In the genomic region with DNA sequence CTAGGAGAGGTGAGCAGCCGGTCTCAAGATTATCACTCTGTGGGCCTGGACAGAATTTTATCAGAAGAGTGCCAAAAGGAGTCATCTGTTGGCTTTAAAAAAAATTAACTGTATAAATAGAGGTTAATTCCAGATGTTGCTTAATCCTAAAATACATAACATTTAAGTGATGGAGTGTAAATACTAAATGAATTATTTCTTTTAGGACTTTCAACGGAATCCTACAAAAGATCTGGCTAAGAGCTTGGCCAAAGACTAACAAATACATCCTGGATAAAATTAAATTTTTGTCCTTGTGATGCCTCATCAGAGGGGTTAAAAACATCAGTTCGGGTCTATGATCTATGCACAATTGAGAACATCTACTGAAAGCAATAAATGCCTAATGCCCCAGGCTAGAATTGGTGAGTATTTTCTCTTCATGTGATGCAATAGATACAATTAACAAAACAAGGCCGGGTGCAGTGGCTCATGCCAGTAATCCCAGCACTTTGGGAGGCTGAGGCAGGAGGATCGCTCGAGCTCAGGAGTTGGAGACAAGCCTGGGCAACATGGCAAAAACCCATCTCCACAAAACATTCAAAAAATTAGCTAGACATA, we compare ENCODE assay signal across 19 cellular contexts. TPM values are rescaled to one million over a fixed set of nuclear protein-coding genes. Genes with fewer than 3 reads are reported as not detected.
DNase-seq lines count a peak whose midpoint lies in the region; TF ChIP-seq lines count a peak whose summit lies in the region.
"Had no signal": no experiment of that assay in that cellular context is flagged by ENCODE, and none has a peak within 500 bp of the region (broad histone marks: within the 10 kb centered on the region; RNA-seq: fewer than 3 reads in every experiment).

No MANE protein-coding gene starts in this region.

- peaks cover 7% of the 10 kb centered on the region for H3K4me1 Mint-ChIP-seq in Caco-2 (ENCODE audit: low read depth, unreplicated experiment)
- peaks cover 12% of the 10 kb centered on the region for H3K4me1 Mint-ChIP-seq in endodermal cell
- H3K4me1 Mint-ChIP-seq in nephron, result peaks cover 22% of the 10 kb centered on the region

- CTCF ChIA-PET in Caco-2 (lab: Charles Lee), result no interaction called here
- CTCF ChIA-PET in GM10248 (lab: Yijun Ruan, JAX), result no interaction called here

- H3K9me3 Mint-ChIP-seq in Caco-2 (ENCODE audit: unreplicated experiment) (no peaks in the 10 kb centered on the region), endodermal cell (no peaks in the 10 kb centered on the region), nephron (no peaks in the 10 kb centered on the region)
- H3K9me3 Mint-ChIP-seq: activated naive CD4-positive, alpha-beta T cell treated with anti-CD3 and anti-CD28 coated beads, Interleukin-2, amount 10 ng/mL, durations not matched to agents 7 days and 5 days; activated T-cell treated with anti-CD3 and anti-CD28 coated beads, Interleukin-2, amount 50 U/mL, for 72 hours had no signal

- H3K4me3 ChIP-seq in Caco-2 (ENCODE audit: low read depth, low read length), result no peak overlapping the region
- no peak overlapping the region for H3K4me3 ChIP-seq in HFF-Myc (replicated peaks; ENCODE audit: low read depth, low read length)
- H3K4me3 ChIP-seq in endodermal cell (ENCODE audit: low read length), result no peak overlapping the region
- H3K4me3 ChIP-seq: cardiac muscle cell, ovary, right lobe of liver had no signal

- 0 out of 2 replicates have a peak, but pooled peaks cover 7% of the 10 kb centered on the region for H3K4me1 ChIP-seq in Caco-2
- H3K4me1 ChIP-seq in endodermal cell (ENCODE audit: control insufficient read depth, insufficient read depth, low read length), result no peaks in the 10 kb centered on the region
- H3K4me1 ChIP-seq: right lobe of liver had no signal

- H3K27ac Mint-ChIP-seq in Caco-2 (ENCODE audit: unreplicated experiment), result peak overlapping the region; percentile 55
- peak overlapping the region; percentile 61 for H3K27ac Mint-ChIP-seq in endodermal cell
- peak overlapping the region in 2 of 3 experiments; percentile 60 to 80 for H3K27ac Mint-ChIP-seq in nephron
- H3K27ac Mint-ChIP-seq: activated CD4-positive, alpha-beta T cell treated with anti-CD3 and anti-CD28 coated beads for 36 hours; activated naive CD4-positive, alpha-beta T cell treated with anti-CD3 and anti-CD28 coated beads, Interleukin-2, amount 10 ng/mL, durations not matched to agents 7 days and 5 days; activated T-cell treated with anti-CD3 and anti-CD28 coated beads, Interleukin-2, amount 50 U/mL, for 72 hours had no signal

- no peak for TF ChIP-seq CTCF in Caco-2 (IDR thresholded peaks at IDR 0.05; ENCODE audit: insufficient read depth in 1 of 2, low read depth in 1 of 2, low read length in 1 of 2, severe bottlenecking in 1 of 2, unreplicated experiment in 1 of 2)
- no peak for TF ChIP-seq CTCF in HFF-Myc (IDR thresholded peaks at IDR 0.05; ENCODE audit: low read depth, low read length, missing control alignments)
- no peak for TF ChIP-seq CTCF in endodermal cell (conservative IDR thresholded peaks at IDR 0.05)
- TF ChIP-seq CTCF in nephron (IDR thresholded peaks at IDR 0.05; ENCODE audit: unreplicated experiment in 3 of 3), result no peak
- TF ChIP-seq CTCF in GM10248 (IDR thresholded peaks at IDR 0.05; ENCODE audit: control extremely low read depth, extremely low read depth, low read depth, missing control alignments), result no peak

- no peak overlapping the region for H3K9ac ChIP-seq in endodermal cell (ENCODE audit: extremely low read depth, low read length, poor library complexity, severe bottlenecking)

- 95 to 96% methylated on average over 6 of the region's 6 CpGs for WGBS in endodermal cell (ENCODE audit: insufficient coverage in 1 of 2, insufficient read length in 1 of 2), 2 experiments

- no peak overlapping the region for H3K27ac ChIP-seq in endodermal cell (ENCODE audit: low read depth, low read length)
- H3K27ac ChIP-seq: cardiac muscle cell, ovary, right lobe of liver had no signal

- H3K36me3 ChIP-seq in Caco-2 (ENCODE audit: control insufficient read depth, insufficient read depth, low read length), result no peaks in the 10 kb centered on the region
- H3K36me3 ChIP-seq in endodermal cell (ENCODE audit: control insufficient read depth, insufficient read depth, low read length), result no peaks in the 10 kb centered on the region
- H3K36me3 ChIP-seq: cardiac muscle cell, ovary, right lobe of liver had no signal

- H3K27me3 Mint-ChIP-seq in Caco-2 (ENCODE audit: insufficient read depth, unreplicated experiment) (no peaks in the 10 kb centered on the region), endodermal cell (ENCODE audit: insufficient read depth) (no peaks in the 10 kb centered on the region), nephron (ENCODE audit: low read depth) (peaks cover 5% of the 10 kb centered on the region)
- H3K27me3 Mint-ChIP-seq: activated CD4-positive, alpha-beta T cell treated with anti-CD3 and anti-CD28 coated beads for 36 hours; activated naive CD4-positive, alpha-beta T cell treated with anti-CD3 and anti-CD28 coated beads, Interleukin-2, amount 10 ng/mL, durations not matched to agents 7 days and 5 days had no signal

- H3K36me3 Mint-ChIP-seq in Caco-2 (ENCODE audit: insufficient read depth, unreplicated experiment) (no peaks in the 10 kb centered on the region), endodermal cell (ENCODE audit: low read depth) (no peaks in the 10 kb centered on the region), nephron (ENCODE audit: low read depth) (no peaks in the 10 kb centered on the region)
- H3K36me3 Mint-ChIP-seq: activated naive CD4-positive, alpha-beta T cell treated with anti-CD3 and anti-CD28 coated beads, Interleukin-2, amount 10 ng/mL, durations not matched to agents 7 days and 5 days; CD4-positive, CD25-positive, alpha-beta regulatory T cell had no signal

- BruUV-seq in Caco-2 (replicated peaks; lab: Mats Ljungman, UMichigan), result no TSS peak

- H3K27me3 ChIP-seq in Caco-2 (replicated peaks; ENCODE audit: control insufficient read depth, insufficient read depth, low read length), result no peaks in the 10 kb centered on the region; the same call in 1 of the 2 replicates
- no peaks in the 10 kb centered on the region for H3K27me3 ChIP-seq in endodermal cell (ENCODE audit: control insufficient read depth, insufficient read depth, low read length, poor library complexity, severe bottlenecking)
- H3K27me3 ChIP-seq: cardiac muscle cell, ovary, right lobe of liver had no signal

- POLR2A ChIA-PET in Caco-2 (lab: Charles Lee) (no interaction called here), GM10248 (lab: Yijun Ruan, JAX) (no interaction called here)

- no peaks in the 10 kb centered on the region for H3K9me3 ChIP-seq in Caco-2
- no peaks in the 10 kb centered on the region for H3K9me3 ChIP-seq in endodermal cell (ENCODE audit: control insufficient read depth, low read length)
- H3K9me3 ChIP-seq: ovary, right lobe of liver had no signal

- DNase-seq in Caco-2, result no peak
- peak; percentile 25 for DNase-seq in HFF-Myc (ENCODE audit: extremely low read depth, low read depth)
- DNase-seq in endodermal cell, result no peak
- DNase-seq in NCI-H524 treated with DMSO at 0.1 percent for 48 hours (lab: John Stamatoyannopoulos, UW), result no peak
- no peak for DNase-seq in NCI-H1436 treated with DMSO at 0.1 percent for 48 hours (lab: John Stamatoyannopoulos, UW)
- DNase-seq in GM10248 (ENCODE audit: extremely low spot score), result no peak
- DNase-seq in superior temporal gyrus (ENCODE audit: extremely low spot score), result no peak
- DNase-seq: activated CD4-positive, alpha-beta T cell treated with anti-CD3 and anti-CD28 coated beads for 36 hours; activated naive CD4-positive, alpha-beta T cell treated with anti-CD3 and anti-CD28 coated beads, Interleukin-2, amount 10 ng/mL, durations not matched to agents 7 days and 5 days; activated T-cell treated with anti-CD3 and anti-CD28 coated beads, Interleukin-2, amount 50 U/mL, for 72 hours; CD4-positive, CD25-positive, alpha-beta regulatory T cell; GDM1; hypothalamus; NCI-H1092 treated with DMSO at 0.1 percent for 48 hours; NCI-H2029 treated with DMSO at 0.1 percent for 48 hours; ovary; right lobe of liver had no signal

- intact Hi-C loops in Caco-2 (cut with micrococcal nuclease; ENCODE audit: unreplicated experiment), result loop anchor here (2.0 kb wide), 1 partner anchor 202 kb away; no protein-coding TSS in a partner anchor

- H3K4me3 Mint-ChIP-seq in Caco-2 (ENCODE audit: unreplicated experiment) (no peak overlapping the region), endodermal cell (no peak overlapping the region), nephron (no peak overlapping the region)
- H3K4me3 Mint-ChIP-seq: activated CD4-positive, alpha-beta T cell treated with anti-CD3 and anti-CD28 coated beads for 36 hours; activated naive CD4-positive, alpha-beta T cell treated with anti-CD3 and anti-CD28 coated beads, Interleukin-2, amount 10 ng/mL, durations not matched to agents 7 days and 5 days; activated T-cell treated with anti-CD3 and anti-CD28 coated beads, Interleukin-2, amount 50 U/mL, for 72 hours; CD4-positive, CD25-positive, alpha-beta regulatory T cell had no signal

RNA-seq across cellular contexts. Expression of gene RAP1B, which starts 49.8 kb away (rescaled TPM):
- total RNA-seq in Caco-2 (2022), result 216 and 239 TPM in 2 replicates
- 100 to 1,000 TPM; 100 to 102 TPM for total RNA-seq in endodermal cell
- polyA plus RNA-seq in endodermal cell (2013, experiment 1 of 2), result 132 TPM
- 132 TPM for polyA plus RNA-seq in endodermal cell (2013, experiment 2 of 2)
